In genomic region chr7:66315192-66315591, GRCh38 we compare ENCODE assay signal across 1 cellular context.
TF ChIP-seq lines count a peak whose summit lies in the region.

No MANE protein-coding gene starts in this region.

TF ChIP-seq in HepG2, 621 proteins besides CTCF, POLR2A, EP300 and RAD21 (continued from another document):
- TF ChIP-seq MLXIP (CRISPR knock-in tag; IDR thresholded peaks at IDR 0.05; ENCODE audit: borderline replicate concordance) (no peak), TFAP4 (IDR thresholded peaks at IDR 0.05; ENCODE audit: borderline replicate concordance, low read depth) (peak; percentile 30; the same call in 1 of the 2 replicates), ATF3 (CRISPR knock-in tag; IDR thresholded peaks at IDR 0.05) (no peak), NFKB2 (CRISPR knock-in tag; IDR thresholded peaks at IDR 0.05; ENCODE audit: borderline replicate concordance) (no peak)
